Comparison of ENCODE assay signal across 13 cellular contexts in genomic region chr11:46075168-46075567, GRCh38. TPM values are rescaled to one million over a fixed set of nuclear protein-coding genes. Genes with fewer than 3 reads are reported as not detected.
DNase-seq lines count a peak whose midpoint lies in the region; ATAC-seq and TF ChIP-seq lines count a peak whose summit lies in the region.
"Had no signal": no experiment of that assay in that cellular context is flagged by ENCODE, and none has a peak within 500 bp of the region (broad histone marks: within the 10 kb centered on the region; RNA-seq: fewer than 3 reads in every experiment).

No MANE protein-coding gene starts in this region.

- no peaks in the 10 kb centered on the region for H3K27me3 Mint-ChIP-seq in mesothelial cell of epicardium (ENCODE audit: low read depth)
- H3K27me3 Mint-ChIP-seq: progenitor cell of endocrine pancreas had no signal

- no peaks in the 10 kb centered on the region for H3K9me3 Mint-ChIP-seq in mesothelial cell of epicardium
- H3K9me3 Mint-ChIP-seq: CD8-positive, alpha-beta T cell had no signal

- H3K4me3 ChIP-seq in choroid plexus epithelial cell (ENCODE audit: low read depth, low read length) = no peak overlapping the region
- H3K4me3 ChIP-seq: body of pancreas had no signal

- peak overlapping the region; percentile 4 for H3K27ac Mint-ChIP-seq in mesothelial cell of epicardium
- H3K27ac Mint-ChIP-seq: CD8-positive, alpha-beta T cell; progenitor cell of endocrine pancreas had no signal

- peak; percentile 53 for DNase-seq in EL
- peak; percentile 61 for DNase-seq in NCI-H226
- peak; percentile 83 for DNase-seq in choroid plexus epithelial cell (ENCODE audit: low read depth)
- DNase-seq in mesothelial cell of epicardium (ENCODE audit: low spot score in 2 of 2, unreplicated experiment in 2 of 2) = no peak
- DNase-seq in NCI-H82 treated with DMSO at 0.1 percent for 48 hours (lab: John Stamatoyannopoulos, UW; ENCODE audit: unreplicated experiment) = no peak
- DNase-seq in occipital lobe (lab: John Stamatoyannopoulos, UW) = no peak
- DNase-seq: activated CD8-positive, alpha-beta memory T cell treated with anti-CD3 and anti-CD28 coated beads, Interleukin-2, amount 50 U/mL, for 4 hours; CD8-positive, alpha-beta T cell; NCI-H1417 treated with DMSO at 0.1 percent for 48 hours had no signal

- TF ChIP-seq CTCF in choroid plexus epithelial cell (conservative IDR thresholded peaks at IDR 0.05; ENCODE audit: low read depth, low read length) = no peak
- TF ChIP-seq CTCF in mesothelial cell of epicardium (IDR thresholded peaks at IDR 0.05; ENCODE audit: unreplicated experiment) = no peak

- H3K4me1 Mint-ChIP-seq in mesothelial cell of epicardium = no peaks in the 10 kb centered on the region

- H3K4me3 Mint-ChIP-seq in mesothelial cell of epicardium = no peak overlapping the region
- H3K4me3 Mint-ChIP-seq: CD8-positive, alpha-beta T cell had no signal

- peaks cover 24% of the 10 kb centered on the region for H3K36me3 Mint-ChIP-seq in mesothelial cell of epicardium

- no peak for ATAC-seq in HG03045 (IDR thresholded peaks at IDR 0.05; ENCODE audit: unreplicated experiment)
- ATAC-seq in GM21723 (IDR thresholded peaks at IDR 0.05; ENCODE audit: unreplicated experiment) = no peak
- ATAC-seq: body of pancreas; CD8-positive, alpha-beta T cell had no signal

RNA-seq across cellular contexts. Expression of gene PHF21A, which starts 46.1 kb away (rescaled TPM):
- total RNA-seq in mesothelial cell of epicardium = 102 to 110 TPM (median 106 TPM) in 3 replicates
- 30.7 TPM for total RNA-seq in occipital lobe

Comparison
In these comparisons a context has a peak if more than half of its experiments do, and no peak if none do; other contexts are left out.
1. DNase-seq: peak in EL (single experiment), NCI-H226 (single experiment) and choroid plexus epithelial cell (single experiment); none in mesothelial cell of epicardium (0 of 2), NCI-H82 treated with DMSO at 0.1 percent for 48 hours (single experiment) and occipital lobe (single experiment).